32 cellular contexts compared by ENCODE assay signal in genomic region chr9:98665511-98665910, GRCh38. TPM values are rescaled to one million over a fixed set of nuclear protein-coding genes. Genes with fewer than 3 reads are reported as not detected.
"Had no signal": no experiment of that assay in that cellular context is flagged by ENCODE, and none has a peak within 500 bp of the region (broad histone marks: within the 10 kb centered on the region; RNA-seq: fewer than 3 reads in every experiment).

No MANE protein-coding gene starts in this region.

- H3K4me1 ChIP-seq: esophagus squamous epithelium, gastroesophageal sphincter, heart right ventricle had no signal

- H3K27me3 ChIP-seq: esophagus squamous epithelium, hepatocyte had no signal

- H3K36me3 ChIP-seq: brain microvascular endothelial cell, esophagus squamous epithelium, gastroesophageal sphincter, heart right ventricle had no signal

- DNase-seq: activated CD4-positive, alpha-beta memory T cell treated with anti-CD3 and anti-CD28 coated beads for 36 hours; activated CD4-positive, alpha-beta T cell treated with anti-CD3 and anti-CD28 coated beads for 36 hours; activated CD4-positive, alpha-beta T cell treated with anti-CD3 and anti-CD28 coated beads, Interleukin-2, amount 10 ng/mL, durations not matched to agents 24 days and 14 days; activated CD4-positive, CD25-positive, alpha-beta regulatory T cell; activated CD4-positive, CD25-positive, alpha-beta regulatory T cell treated with anti-CD3 and anti-CD28 coated beads, Interleukin-2, amount 50 U/mL, for 72 hours; activated CD8-positive, alpha-beta memory T cell treated with anti-CD3 and anti-CD28 coated beads, Interleukin-2, amount 10 ng/mL, durations not matched to agents 7 days and 5 days; activated CD8-positive, alpha-beta memory T cell treated with anti-CD3 and anti-CD28 coated beads, Interleukin-2, amount 50 U/mL, for 4 hours; activated CD8-positive, alpha-beta T cell treated with anti-CD3 and anti-CD28 coated beads, Interleukin-2, amount 10 ng/mL, durations not matched to agents 7 days and 5 days; activated gamma-delta T cell; activated naive CD4-positive, alpha-beta T cell; activated naive CD4-positive, alpha-beta T cell treated with anti-CD3 and anti-CD28 coated beads, Interleukin-2, amount 10 ng/mL, durations not matched to agents 7 days and 5 days; activated naive CD8-positive, alpha-beta T cell treated with anti-CD3 and anti-CD28 coated beads, Interleukin-2, amount 10 ng/mL, durations not matched to agents 7 days and 5 days; activated T-cell treated with anti-CD3 and anti-CD28 coated beads, Interleukin-2, amount 50 U/mL, for 1 hour; activated T-cell treated with anti-CD3 and anti-CD28 coated beads, Interleukin-2, amount 50 U/mL, for 48 hours; brain microvascular endothelial cell; cortex of kidney; dermis blood vessel endothelial cell; effector CD4-positive, alpha-beta T cell; effector memory CD8-positive, alpha-beta T cell; erythroblast; esophagus squamous epithelium; foreskin melanocyte; heart right ventricle; T-helper 2 cell had no signal

- H3K4me3 ChIP-seq: esophagus squamous epithelium, gastroesophageal sphincter, heart right ventricle, hepatocyte had no signal

- ATAC-seq: activated CD4-positive, alpha-beta T cell treated with anti-CD3 and anti-CD28 coated beads for 36 hours; activated CD8-positive, alpha-beta memory T cell treated with anti-CD3 and anti-CD28 coated beads, Interleukin-2, amount 10 ng/mL, durations not matched to agents 7 days and 5 days; activated CD8-positive, alpha-beta T cell treated with anti-CD3 and anti-CD28 coated beads, Interleukin-2, amount 10 ng/mL, durations not matched to agents 7 days and 5 days; activated naive CD4-positive, alpha-beta T cell treated with anti-CD3 and anti-CD28 coated beads, Interleukin-2, amount 50 U/mL, for 72 hours; effector memory CD8-positive, alpha-beta T cell; gastroesophageal sphincter; heart right ventricle had no signal

- FAIRE-seq: astrocyte, colon had no signal

- H3K27ac ChIP-seq: brain microvascular endothelial cell, esophagus squamous epithelium, gastroesophageal sphincter, heart right ventricle, hepatocyte had no signal

- H3K9me3 ChIP-seq: esophagus squamous epithelium, gastroesophageal sphincter, heart right ventricle had no signal

RNA-seq across cellular contexts. Expression of gene GABBR2, which starts 43.2 kb away (rescaled TPM):
- total RNA-seq: activated CD4-positive, alpha-beta memory T cell treated with anti-CD3 and anti-CD28 coated beads for 36 hours; activated CD4-positive, alpha-beta T cell treated with anti-CD3 and anti-CD28 coated beads for 36 hours; activated CD4-positive, alpha-beta T cell treated with anti-CD3 and anti-CD28 coated beads, Interleukin-2, amount 10 ng/mL, durations not matched to agents 24 days and 14 days; activated CD8-positive, alpha-beta memory T cell treated with anti-CD3 and anti-CD28 coated beads for 36 hours; activated CD8-positive, alpha-beta memory T cell treated with anti-CD3 and anti-CD28 coated beads, Interleukin-2, amount 10 ng/mL, durations not matched to agents 7 days and 5 days; activated CD8-positive, alpha-beta T cell treated with anti-CD3 and anti-CD28 coated beads, Interleukin-2, amount 10 ng/mL, durations not matched to agents 7 days and 5 days; activated naive CD4-positive, alpha-beta T cell treated with anti-CD3 and anti-CD28 coated beads, Interleukin-2, amount 50 U/mL, for 72 hours; activated naive CD8-positive, alpha-beta T cell treated with anti-CD3 and anti-CD28 coated beads, Interleukin-2, amount 10 ng/mL, durations not matched to agents 7 days and 5 days; esophagus squamous epithelium; fibroblast of villous mesenchyme; T-helper 1 cell treated with Interleukin-12 subunit alpha and Interleukin-12 subunit beta and Interleukin-4 antibody, amounts not matched to agents 30 ng/mL and 1 ng/mL, for 36 hours had no signal
